Comparison of ENCODE assay signal across 1 cellular context in the genomic region with DNA sequence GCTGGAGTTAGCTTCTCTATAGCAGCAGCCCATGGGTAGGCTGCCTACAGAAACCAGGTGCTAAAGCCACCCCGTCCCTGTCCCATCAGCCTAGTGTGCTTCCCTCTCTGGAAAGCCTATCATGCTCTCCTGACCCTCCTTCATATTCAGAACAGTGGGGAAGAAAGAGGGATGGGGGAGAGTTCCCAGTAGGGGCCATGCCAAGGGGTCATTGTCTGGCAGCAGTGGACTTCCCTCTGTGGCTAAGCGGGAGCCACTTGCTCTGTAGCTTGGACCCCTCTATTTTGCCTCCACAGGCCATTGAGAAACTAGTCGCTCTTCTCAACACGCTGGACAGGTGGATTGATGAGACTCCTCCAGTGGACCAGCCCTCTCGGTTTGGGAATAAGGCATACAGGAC.
TF ChIP-seq lines count a peak whose summit lies in the region.

No MANE protein-coding gene starts in this region.

TF ChIP-seq in H1, 55 proteins besides CTCF, POLR2A, EP300 and RAD21:
- TF ChIP-seq SRF (IDR thresholded peaks at IDR 0.05; ENCODE audit: low read depth, low read length) (no peak), GTF2F1 (IDR thresholded peaks at IDR 0.05; ENCODE audit: borderline replicate concordance, low read depth, low read length) (no peak)
